In the genomic region with DNA sequence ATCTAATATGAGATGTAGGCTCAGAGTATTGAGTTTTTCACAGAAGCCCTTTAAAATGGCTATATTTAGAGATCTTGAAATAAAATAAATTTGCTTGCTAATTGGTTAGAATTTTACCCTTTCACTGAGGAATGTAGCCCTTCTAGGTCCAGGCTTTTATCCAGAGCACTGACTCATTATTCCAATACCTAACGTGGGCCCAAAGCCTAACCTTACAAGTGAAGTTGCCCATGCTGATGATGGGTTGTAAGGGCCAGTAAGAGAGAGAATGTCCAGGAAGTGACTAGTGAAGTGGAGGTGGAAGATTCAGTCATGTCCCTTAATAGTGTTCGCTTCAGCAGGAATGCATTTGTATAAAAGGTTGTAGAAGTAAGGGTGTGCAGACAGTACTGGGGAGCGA, we compare ENCODE assay signal across 20 cellular contexts.
"Had no signal": no experiment of that assay in that cellular context is flagged by ENCODE, and none has a peak within 500 bp of the region (broad histone marks: within the 10 kb centered on the region; RNA-seq: fewer than 3 reads in every experiment).

No MANE protein-coding gene starts in this region.

- H3K4me1 Mint-ChIP-seq: neural crest cell had no signal

- H3K9me3 Mint-ChIP-seq: neural crest cell; stimulated activated naive CD8-positive, alpha-beta T cell treated with anti-CD3 and anti-CD28 coated beads, Interleukin-15, amount 100 ng/mL, for 72 hours had no signal

- H3K27ac ChIP-seq: body of pancreas, coronary artery, foreskin keratinocyte, pancreas, sigmoid colon, spleen, testis had no signal

- DNase-seq: activated CD4-positive, CD25-positive, alpha-beta regulatory T cell treated with anti-CD3 and anti-CD28 coated beads, Interleukin-2, amount 50 U/mL, for 72 hours; activated naive CD4-positive, alpha-beta T cell treated with anti-CD3 and anti-CD28 coated beads, Interleukin-2, amount 10 ng/mL, durations not matched to agents 7 days and 5 days; body of pancreas; central memory CD4-positive, alpha-beta T cell; glutamatergic neuron; left colon; pancreas; sigmoid colon; spleen; stimulated activated CD4-positive, alpha-beta T cell treated with anti-CD3 and anti-CD28 coated beads, Interleukin-1b, Interleukin-23, amount 100 ng/mL, for 48 hours; stimulated activated naive CD8-positive, alpha-beta T cell treated with anti-CD3 and anti-CD28 coated beads, Interleukin-15, amount 100 ng/mL, for 72 hours; T-cell; T-helper 9 cell; testis had no signal

- ATAC-seq: body of pancreas; foreskin keratinocyte; left colon; pancreas; stimulated activated naive CD8-positive, alpha-beta T cell treated with anti-CD3 and anti-CD28 coated beads, Interleukin-15, amount 100 ng/mL, for 72 hours; T-cell had no signal

- H3K4me3 ChIP-seq: body of pancreas, coronary artery, lung, pancreas, sigmoid colon, spleen, testis had no signal

- H3K9me3 ChIP-seq: body of pancreas, pancreas, sigmoid colon, testis had no signal

- H3K4me1 ChIP-seq: body of pancreas, foreskin keratinocyte, pancreas, sigmoid colon, spleen, testis had no signal

- H3K27me3 Mint-ChIP-seq: activated naive CD4-positive, alpha-beta T cell treated with anti-CD3 and anti-CD28 coated beads, Interleukin-2, amount 10 ng/mL, durations not matched to agents 7 days and 5 days; stimulated activated naive CD8-positive, alpha-beta T cell treated with anti-CD3 and anti-CD28 coated beads, Interleukin-15, amount 100 ng/mL, for 72 hours; T-cell had no signal

- H3K27ac Mint-ChIP-seq: activated naive CD4-positive, alpha-beta T cell treated with anti-CD3 and anti-CD28 coated beads, Interleukin-2, amount 10 ng/mL, durations not matched to agents 7 days and 5 days; activated T-helper 2 cell treated with anti-CD3 and anti-CD28 coated beads, Interferon-gamma antibody, Interleukin-2, Interleukin-4, amounts not matched to agents 10 μg/mL and 5 μg/mL and 100 μg/mL, durations not matched to agents 14 hours and 24 hours and 36 hours; mesothelial cell of epicardium; stimulated activated naive CD8-positive, alpha-beta T cell treated with anti-CD3 and anti-CD28 coated beads, Interleukin-15, amount 100 ng/mL, for 72 hours had no signal

- H3K4me3 Mint-ChIP-seq: activated naive CD4-positive, alpha-beta T cell treated with anti-CD3 and anti-CD28 coated beads, Interleukin-2, amount 10 ng/mL, durations not matched to agents 7 days and 5 days; mesothelial cell of epicardium; neural crest cell; stimulated activated naive CD8-positive, alpha-beta T cell treated with anti-CD3 and anti-CD28 coated beads, Interleukin-15, amount 100 ng/mL, for 72 hours; T-cell had no signal

- H3K27me3 ChIP-seq: body of pancreas, foreskin keratinocyte, pancreas, sigmoid colon, spleen, testis had no signal

- H3K36me3 ChIP-seq: pancreas had no signal
